In genomic region chr15:43879386-43880355, GRCh38 we compare ENCODE assay signal across 18 cellular contexts. TPM values are rescaled to one million over a fixed set of nuclear protein-coding genes. Genes with fewer than 3 reads are reported as not detected.
DNase-seq lines count a peak whose midpoint lies in the region; ATAC-seq and TF ChIP-seq lines count a peak whose summit lies in the region.
"Had no signal": no experiment of that assay in that cellular context is flagged by ENCODE, and none has a peak within 500 bp of the region (broad histone marks: within the 10 kb centered on the region; RNA-seq: fewer than 3 reads in every experiment).

No MANE protein-coding gene starts in this region.

- no peak overlapping the region for H4K8ac ChIP-seq in mesenchymal stem cell (ENCODE audit: low read length)

- peaks cover 7% of the 10 kb centered on the region for H3K79me1 ChIP-seq in mesenchymal stem cell (replicated peaks; ENCODE audit: low read length, poor library complexity, severe bottlenecking)

- H3K9me3 ChIP-seq in heart left ventricle (no peaks in the 10 kb centered on the region), mesenchymal stem cell (ENCODE audit: control insufficient read depth, low read length) (no peaks in the 10 kb centered on the region)
- H3K9me3 ChIP-seq: BLaER1 treated with 17β-estradiol and CSF1 and Interleukin-3, amounts not matched to agents 10 nM and 100 nM had no signal

- H3K4me3 Mint-ChIP-seq in activated T-cell treated with anti-CD3 and anti-CD28 coated beads, Interleukin-2, amount 50 U/mL, for 4 hours: no peak overlapping the region
- no peak overlapping the region for H3K4me3 Mint-ChIP-seq in chondrocyte (ENCODE audit: unreplicated experiment)
- no peak overlapping the region for H3K4me3 Mint-ChIP-seq in T-helper 2 cell treated with Interferon-gamma antibody and Interleukin-4, amounts not matched to agents 5 μg/mL and 100 μg/mL, for 36 hours

- no peak overlapping the region for H3K9ac ChIP-seq in mesenchymal stem cell (ENCODE audit: low read length)
- H3K9ac ChIP-seq: BLaER1 treated with 17β-estradiol and CSF1 and Interleukin-3, amounts not matched to agents 10 nM and 100 nM had no signal

- H3K4ac ChIP-seq in mesenchymal stem cell (ENCODE audit: low read depth in 1 of 2, low read length in 2 of 2): no peak overlapping the region

- no peak overlapping the region for H2AK5ac ChIP-seq in mesenchymal stem cell (ENCODE audit: low read length, severe bottlenecking)

- no peak overlapping the region for H3K14ac ChIP-seq in mesenchymal stem cell (ENCODE audit: low read length in 2 of 2)

- no peaks in the 10 kb centered on the region for H3K4me1 Mint-ChIP-seq in activated T-cell treated with anti-CD3 and anti-CD28 coated beads, Interleukin-2, amount 50 U/mL, for 4 hours (ENCODE audit: low read depth)
- no peaks in the 10 kb centered on the region for H3K4me1 Mint-ChIP-seq in chondrocyte (ENCODE audit: low read depth)
- peaks cover 1% of the 10 kb centered on the region for H3K4me1 Mint-ChIP-seq in T-helper 2 cell treated with Interferon-gamma antibody and Interleukin-4, amounts not matched to agents 5 μg/mL and 100 μg/mL, for 36 hours (ENCODE audit: low read depth)

- H3K27ac Mint-ChIP-seq in chondrocyte (ENCODE audit: unreplicated experiment): no peak overlapping the region
- no peak overlapping the region for H3K27ac Mint-ChIP-seq in T-helper 2 cell treated with Interferon-gamma antibody and Interleukin-4, amounts not matched to agents 5 μg/mL and 100 μg/mL, for 36 hours

- no peak overlapping the region for H3K18ac ChIP-seq in mesenchymal stem cell (ENCODE audit: low read depth in 1 of 2, low read length in 2 of 2)

- TF ChIP-seq POLR2A in heart left ventricle (IDR thresholded peaks at IDR 0.05): peak; percentile 37 to 41

- no peaks in the 10 kb centered on the region for H3K9me3 Mint-ChIP-seq in activated T-cell treated with anti-CD3 and anti-CD28 coated beads, Interleukin-2, amount 50 U/mL, for 4 hours
- H3K9me3 Mint-ChIP-seq in chondrocyte (ENCODE audit: low read depth): no peaks in the 10 kb centered on the region
- H3K9me3 Mint-ChIP-seq in T-helper 2 cell treated with Interferon-gamma antibody and Interleukin-4, amounts not matched to agents 5 μg/mL and 100 μg/mL, for 36 hours: no peaks in the 10 kb centered on the region

- peaks cover 0 to 6% (median 0%) of the 10 kb centered on the region in 9 donors for H3K36me3 ChIP-seq in heart left ventricle
- H3K36me3 ChIP-seq in mesenchymal stem cell (ENCODE audit: control insufficient read depth in 1 of 2, insufficient read depth in 2 of 2, low read depth in 1 of 2, low read length in 2 of 2): peaks cover 17 to 41% of the 10 kb centered on the region in 2 experiments

- H3K27me3 ChIP-seq in heart left ventricle (no peaks in the 10 kb centered on the region), mesenchymal stem cell (ENCODE audit: control insufficient read depth in 1 of 2, insufficient read depth in 1 of 2, low read length in 2 of 2) (no peaks in the 10 kb centered on the region)
- H3K27me3 ChIP-seq: BLaER1 treated with 17β-estradiol and CSF1 and Interleukin-3, amounts not matched to agents 10 nM and 100 nM had no signal

- intact Hi-C loops in heart left ventricle (cut with DNase I): loop anchor here in 5 of 10 donors (1.0 to 10.0 kb wide), 5 partner anchors 15 to 625 kb away; no protein-coding TSS in a partner anchor

- peak overlapping the region; percentile 36 for H2BK15ac ChIP-seq in mesenchymal stem cell (ENCODE audit: low read depth, poor library complexity, severe bottlenecking)

- no peak overlapping the region for H3K23ac ChIP-seq in mesenchymal stem cell (ENCODE audit: low read length in 2 of 2)

- H2BK5ac ChIP-seq in mesenchymal stem cell (ENCODE audit: low read depth, low read length, poor library complexity, severe bottlenecking): no peak overlapping the region

- H2BK120ac ChIP-seq in mesenchymal stem cell (ENCODE audit: low read depth, low read length): no peak overlapping the region

- H3K27ac ChIP-seq in heart left ventricle (peak overlapping the region; percentile 71 to 98 (median 91)), mesenchymal stem cell (ENCODE audit: low read length, poor library complexity, severe bottlenecking) (no peak overlapping the region)
- H3K27ac ChIP-seq: BLaER1 treated with 17β-estradiol and CSF1 and Interleukin-3, amounts not matched to agents 10 nM and 100 nM; PC-9 had no signal

- peaks cover 1% of the 10 kb centered on the region for H3K36me3 Mint-ChIP-seq in activated T-cell treated with anti-CD3 and anti-CD28 coated beads, Interleukin-2, amount 50 U/mL, for 4 hours (ENCODE audit: insufficient read depth)
- no peaks in the 10 kb centered on the region for H3K36me3 Mint-ChIP-seq in chondrocyte (ENCODE audit: low read depth)
- peaks cover 43% of the 10 kb centered on the region for H3K36me3 Mint-ChIP-seq in T-helper 2 cell treated with Interferon-gamma antibody and Interleukin-4, amounts not matched to agents 5 μg/mL and 100 μg/mL, for 36 hours (ENCODE audit: low read depth)

- H3K4me1 ChIP-seq in heart left ventricle (peaks cover 0 to 34% (median 8%) of the 10 kb centered on the region in 12 donors), mesenchymal stem cell (ENCODE audit: control insufficient read depth, insufficient read depth, low read depth, low read length) (peaks cover 2% of the 10 kb centered on the region)
- H3K4me1 ChIP-seq: BLaER1 treated with 17β-estradiol and CSF1 and Interleukin-3, amounts not matched to agents 10 nM and 100 nM had no signal

- 50 to 72% (median 60%) methylated on average over 15 of the region's 15 CpGs for WGBS in heart left ventricle, 4 donors
- 80% methylated on average over 15 of the region's 15 CpGs for WGBS in mesenchymal stem cell

- peak; percentile 9 to 13 for DNase-seq in activated T-cell treated with anti-CD3 and anti-CD28 coated beads, Interleukin-2, amount 50 U/mL, for 48 hours
- no peak for DNase-seq in activated T-cell treated with anti-CD3 and anti-CD28 coated beads, Interleukin-2, amount 50 U/mL, for 4 hours
- peak in 4 of 5 donors; percentile 60 to 82 (median 75) for DNase-seq in heart left ventricle
- DNase-seq in mesenchymal stem cell: no peak
- DNase-seq in chondrocyte (ENCODE audit: low spot score): no peak
- no peak for DNase-seq in T-helper 2 cell treated with Interferon-gamma antibody and Interleukin-4, amounts not matched to agents 5 μg/mL and 100 μg/mL, for 36 hours (ENCODE audit: low spot score)
- DNase-seq in SIG-M5 treated with dmso at 0.1 percent for 504 hours (lab: John Stamatoyannopoulos, UW; ENCODE audit: unreplicated experiment): no peak
- no peak for DNase-seq in NCI-H69 (lab: John Stamatoyannopoulos, UW)
- DNase-seq: 8988T, DMS153, EL, HCEC 1CT, Kasumi-1, NCI-H187 treated with DMSO at 0.1 percent for 48 hours, NCI-H446, NCI-H774, PC-9 had no signal

- no peak overlapping the region for H2BK12ac ChIP-seq in mesenchymal stem cell (ENCODE audit: low read length in 2 of 2)

- peak overlapping the region; percentile 73 for H2AFZ ChIP-seq in mesenchymal stem cell (ENCODE audit: low read depth, low read length)
- H2AFZ ChIP-seq: PC-9 had no signal

- peak overlapping the region; percentile 62 for H4K91ac ChIP-seq in mesenchymal stem cell (ENCODE audit: low read length)

- no peak overlapping the region for H3K4me2 ChIP-seq in mesenchymal stem cell (ENCODE audit: low read length, poor library complexity, severe bottlenecking)
- H3K4me2 ChIP-seq: BLaER1 treated with 17β-estradiol and CSF1 and Interleukin-3, amounts not matched to agents 10 nM and 100 nM; PC-9 had no signal

- no peak for TF ChIP-seq CTCF in heart left ventricle (IDR thresholded peaks at IDR 0.05)
- no peak for TF ChIP-seq CTCF in chondrocyte (IDR thresholded peaks at IDR 0.05)

- H3K4me3 ChIP-seq in heart left ventricle (peak overlapping the region; percentile 25 to 66 (median 58)), mesenchymal stem cell (ENCODE audit: insufficient read depth in 1 of 2, low read depth in 1 of 2, low read length in 2 of 2) (no peak overlapping the region)
- H3K4me3 ChIP-seq: BLaER1 treated with 17β-estradiol and CSF1 and Interleukin-3, amounts not matched to agents 10 nM and 100 nM; PC-9 had no signal

- no peaks in the 10 kb centered on the region for H3K27me3 Mint-ChIP-seq in activated T-cell treated with anti-CD3 and anti-CD28 coated beads, Interleukin-2, amount 50 U/mL, for 4 hours (ENCODE audit: low read depth)
- H3K27me3 Mint-ChIP-seq in chondrocyte (ENCODE audit: low read depth): no peaks in the 10 kb centered on the region
- no peaks in the 10 kb centered on the region for H3K27me3 Mint-ChIP-seq in T-helper 2 cell treated with Interferon-gamma antibody and Interleukin-4, amounts not matched to agents 5 μg/mL and 100 μg/mL, for 36 hours (ENCODE audit: low read depth)

- ATAC-seq in activated T-cell treated with anti-CD3 and anti-CD28 coated beads, Interleukin-2, amount 50 U/mL, for 4 hours: no peak
- ATAC-seq in heart left ventricle: peak; percentile 82 to 90 (median 84)

RNA-seq across cellular contexts. Expression of gene WDR76, which starts 52.9 kb away (rescaled TPM):
- 10 to 100 TPM; 37.1 to 44.8 (median 39.2) TPM for total RNA-seq in activated T-cell treated with anti-CD3 and anti-CD28 coated beads, Interleukin-2, amount 50 U/mL, for 4 hours
- total RNA-seq in heart left ventricle (1 to 10 TPM in 7 of 9 donors, under 1 TPM in 2; 0.52 to 7.4 (median 1.3) TPM), chondrocyte (6.1 to 15.3 TPM (median 6.6 TPM) in 3 replicates)
- polyA plus RNA-seq in heart left ventricle: 1 to 10 TPM in 1 of 2 donors, under 1 TPM in 1; 0.69 to 2.9 TPM
- polyA plus RNA-seq in mesenchymal stem cell (2013, experiment 1 of 2): 7.8 TPM
- 7.8 TPM for polyA plus RNA-seq in mesenchymal stem cell (2013, experiment 2 of 2)

RNA-seq across cellular contexts. Expression of gene MFAP1, which starts 55.2 kb away (rescaled TPM):
- 10 to 100 TPM; 37.0 to 38.0 (median 37.4) TPM for total RNA-seq in activated T-cell treated with anti-CD3 and anti-CD28 coated beads, Interleukin-2, amount 50 U/mL, for 4 hours
- total RNA-seq in heart left ventricle: 10 to 100 TPM; 13.2 to 22.3 (median 20.2) TPM
- polyA plus RNA-seq in heart left ventricle: 10 to 100 TPM; 13.7 to 35.5 TPM
- 27.8 TPM for polyA plus RNA-seq in mesenchymal stem cell (2013, experiment 1 of 2)
- 28.4 TPM for polyA plus RNA-seq in mesenchymal stem cell (2013, experiment 2 of 2)
- total RNA-seq in chondrocyte: 26.2 to 35.0 TPM (median 26.3 TPM) in 3 replicates

Comparison
In these comparisons a context has a peak if more than half of its experiments do, and no peak if none do; other contexts are left out.
1. DNase-seq: peak in activated T-cell treated with anti-CD3 and anti-CD28 coated beads, Interleukin-2, amount 50 U/mL, for 48 hours (2 of 2) and heart left ventricle (4 of 5); none in activated T-cell treated with anti-CD3 and anti-CD28 coated beads, Interleukin-2, amount 50 U/mL, for 4 hours (single experiment), mesenchymal stem cell (single experiment), chondrocyte (single experiment), T-helper 2 cell treated with Interferon-gamma antibody and Interleukin-4, amounts not matched to agents 5 μg/mL and 100 μg/mL, for 36 hours (single experiment), SIG-M5 treated with dmso at 0.1 percent for 504 hours (single experiment) and NCI-H69 (single experiment).
2. ATAC-seq: peak in heart left ventricle (4 of 4); none in activated T-cell treated with anti-CD3 and anti-CD28 coated beads, Interleukin-2, amount 50 U/mL, for 4 hours (0 of 2).
3. H3K4me3 ChIP-seq: peak in heart left ventricle (12 of 12); none in mesenchymal stem cell (0 of 2).